2 cellular contexts compared by ENCODE assay signal in genomic region chr10:78996449-78997129, GRCh38.
TF ChIP-seq lines count a peak whose summit lies in the region.

No MANE protein-coding gene starts in this region.

TF ChIP-seq in SK-N-SH, 30 proteins besides CTCF, POLR2A, EP300 and RAD21 (continued from another document):
- TF ChIP-seq POLR2AphosphoS5 (IDR thresholded peaks at IDR 0.05; ENCODE audit: low read depth, low read length) (no peak), SMC3 (IDR thresholded peaks at IDR 0.05; ENCODE audit: low read depth, low read length) (no peak), YY1 (IDR thresholded peaks at IDR 0.05; ENCODE audit: low read depth) (no peak), SIN3A (IDR thresholded peaks at IDR 0.05; ENCODE audit: borderline replicate concordance, low read depth, low read length) (no peak), USF2 (IDR thresholded peaks at IDR 0.05; ENCODE audit: borderline replicate concordance, low read depth, low read length) (no peak), ELF1 (IDR thresholded peaks at IDR 0.05) (no peak), MXI1 (IDR thresholded peaks at IDR 0.05; ENCODE audit: low read depth, low read length) (no peak), FOXM1 (IDR thresholded peaks at IDR 0.05; ENCODE audit: low read depth) (no peak), RCOR1 (IDR thresholded peaks at IDR 0.05; ENCODE audit: low read length) (no peak), MAX (IDR thresholded peaks at IDR 0.05; ENCODE audit: low read depth) (no peak)

TF ChIP-seq in SK-N-SH treated with all-trans-retinoic acid at 6 μM for 48 hours, 23 proteins besides CTCF, POLR2A, EP300 and RAD21 (continued from another document):
- TF ChIP-seq TSHZ2 (CRISPR knock-in tag; IDR thresholded peaks at IDR 0.05), result no peak
